In the genomic region with DNA sequence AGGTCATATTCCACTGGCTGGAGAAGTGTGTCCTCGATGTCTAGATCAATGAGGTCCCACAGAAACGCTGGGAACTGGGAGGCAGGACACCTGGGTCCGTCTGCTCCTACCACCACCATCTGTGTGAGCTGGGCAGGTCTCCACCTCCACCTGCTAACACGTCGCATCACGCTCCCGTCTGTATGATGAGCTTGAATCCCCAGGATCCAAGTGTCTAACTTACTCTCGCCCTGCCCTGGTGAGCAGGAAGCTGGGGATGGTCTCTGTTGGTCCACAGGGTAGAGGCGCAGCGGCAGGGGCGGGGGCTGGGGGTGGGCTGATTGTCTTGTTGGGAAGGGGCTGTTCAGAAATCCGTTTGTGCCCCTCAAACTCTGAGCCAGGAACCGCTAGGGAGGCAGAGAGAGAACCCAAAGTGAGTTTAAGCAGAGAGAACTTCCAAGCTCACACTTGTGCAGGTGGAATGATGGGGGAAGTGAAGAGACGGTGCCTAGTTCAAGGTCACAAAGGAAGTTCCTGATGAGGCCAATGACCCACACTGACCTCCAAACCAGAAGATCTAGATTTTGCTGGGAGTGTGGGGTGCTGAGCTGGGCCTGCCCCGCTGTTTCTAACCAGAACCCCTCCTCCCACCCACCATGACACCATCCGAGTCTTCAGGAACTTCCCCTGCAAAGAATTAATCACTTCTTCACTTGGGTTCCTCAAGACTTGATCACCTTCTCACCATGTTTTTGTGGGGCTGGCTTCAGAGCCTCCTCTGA, we compare ENCODE assay signal across 16 cellular contexts. TPM values are rescaled to one million over a fixed set of nuclear protein-coding genes. Genes with fewer than 3 reads are reported as not detected.
A peak's percentile ranks its signal among the peaks of the same experiment; 100 is the strongest.
DNase-seq lines count a peak whose midpoint lies in the region; ATAC-seq and TF ChIP-seq lines count a peak whose summit lies in the region.
"Had no signal": no experiment of that assay in that cellular context is flagged by ENCODE, and none has a peak within 500 bp of the region (broad histone marks: within the 10 kb centered on the region; RNA-seq: fewer than 3 reads in every experiment).

No MANE protein-coding gene starts in this region.

- no peak for ATAC-seq in activated CD8-positive, alpha-beta T cell treated with anti-CD3 and anti-CD28 coated beads, Interleukin-2, amount 10 ng/mL, durations not matched to agents 7 days and 5 days
- ATAC-seq: pancreas had no signal

- H3K4me1 ChIP-seq in liver (ENCODE audit: control insufficient read depth in 4 of 4, insufficient read depth in 4 of 4, low read length in 3 of 4) (peaks cover 0 to 6% (median 0%) of the 10 kb centered on the region in 4 donors), tibial artery (peaks cover 0 to 38% (median 19%) of the 10 kb centered on the region in 4 donors)
- H3K4me1 ChIP-seq: pancreas had no signal

- peaks cover 67% of the 10 kb centered on the region for H3K4me1 Mint-ChIP-seq in activated T-cell treated with anti-CD3 and anti-CD28 coated beads, Interleukin-2, amount 50 U/mL, for 24 hours (ENCODE audit: low read depth)
- peaks cover 68% of the 10 kb centered on the region for H3K4me1 Mint-ChIP-seq in activated CD8-positive, alpha-beta T cell treated with anti-CD3 and anti-CD28 coated beads, Interleukin-2, amount 10 ng/mL, durations not matched to agents 7 days and 5 days (ENCODE audit: low read depth)

- no peak for TF ChIP-seq RAD21 in liver (IDR thresholded peaks at IDR 0.05)

- no peaks in the 10 kb centered on the region for H3K27me3 ChIP-seq in liver (ENCODE audit: control insufficient read depth in 4 of 4, insufficient read depth in 4 of 4, low read length in 3 of 4)
- H3K27me3 ChIP-seq in tibial artery: no peaks in the 10 kb centered on the region
- H3K27me3 ChIP-seq: cardiac muscle cell, gastroesophageal sphincter, MG63, pancreas had no signal

- TF ChIP-seq CTCF in liver (IDR thresholded peaks at IDR 0.05; ENCODE audit: low read depth, low read length, missing input control): no peak
- no peak for TF ChIP-seq CTCF in tibial artery (IDR thresholded peaks at IDR 0.05)

- no peaks in the 10 kb centered on the region for H3K27me3 Mint-ChIP-seq in activated T-cell treated with anti-CD3 and anti-CD28 coated beads, Interleukin-2, amount 50 U/mL, for 24 hours
- no peaks in the 10 kb centered on the region for H3K27me3 Mint-ChIP-seq in activated CD8-positive, alpha-beta T cell treated with anti-CD3 and anti-CD28 coated beads, Interleukin-2, amount 10 ng/mL, durations not matched to agents 7 days and 5 days (ENCODE audit: low read depth)
- H3K27me3 Mint-ChIP-seq: type B pancreatic cell had no signal

- WGBS in liver: 88% methylated on average over 16 of the region's 16 CpGs

- H3K36me3 Mint-ChIP-seq in activated T-cell treated with anti-CD3 and anti-CD28 coated beads, Interleukin-2, amount 50 U/mL, for 24 hours (ENCODE audit: low read depth): peaks cover 90% of the 10 kb centered on the region
- peaks cover 79% of the 10 kb centered on the region for H3K36me3 Mint-ChIP-seq in activated CD8-positive, alpha-beta T cell treated with anti-CD3 and anti-CD28 coated beads, Interleukin-2, amount 10 ng/mL, durations not matched to agents 7 days and 5 days (ENCODE audit: low read depth)

- no peak overlapping the region for H3K9ac ChIP-seq in liver (ENCODE audit: low read depth in 1 of 2, low read length in 2 of 2)

- DNase-seq in activated T-cell treated with anti-CD3 and anti-CD28 coated beads, Interleukin-2, amount 50 U/mL, for 24 hours: no peak
- no peak for DNase-seq in activated T-cell treated with anti-CD3 and anti-CD28 coated beads, Interleukin-2, amount 50 U/mL, for 1 hour
- no peak for DNase-seq in activated CD8-positive, alpha-beta T cell treated with anti-CD3 and anti-CD28 coated beads, Interleukin-2, amount 10 ng/mL, durations not matched to agents 7 days and 5 days
- no peak for DNase-seq in tibial artery
- DNase-seq in NCI-H187 (lab: John Stamatoyannopoulos, UW): no peak
- DNase-seq in GM19240 (ENCODE audit: insufficient read length, low spot score): no peak
- no peak for DNase-seq in UCSD-AML1 (lab: John Stamatoyannopoulos, UW; ENCODE audit: unreplicated experiment)
- DNase-seq: activated CD4-positive, alpha-beta T cell treated with anti-CD3 and anti-CD28 coated beads for 1 hour; activated effector memory CD4-positive, alpha-beta T cell treated with anti-CD3 and anti-CD28 coated beads, Interleukin-2, amount 50 U/mL, for 16 hours; MG63; NCI-H69; pancreas had no signal

- peak overlapping the region; percentile 96 for H3K27ac Mint-ChIP-seq in activated T-cell treated with anti-CD3 and anti-CD28 coated beads, Interleukin-2, amount 50 U/mL, for 24 hours
- peak overlapping the region; percentile 92 for H3K27ac Mint-ChIP-seq in activated CD8-positive, alpha-beta T cell treated with anti-CD3 and anti-CD28 coated beads, Interleukin-2, amount 10 ng/mL, durations not matched to agents 7 days and 5 days
- H3K27ac Mint-ChIP-seq: type B pancreatic cell had no signal

- H3K9me3 ChIP-seq in liver (ENCODE audit: control insufficient read depth in 4 of 4, low read length in 3 of 4): no peaks in the 10 kb centered on the region
- no peaks in the 10 kb centered on the region for H3K9me3 ChIP-seq in tibial artery
- H3K9me3 ChIP-seq: gastroesophageal sphincter, MG63, pancreas had no signal

- CTCF ChIA-PET in activated CD8-positive, alpha-beta T cell treated with anti-CD3 and anti-CD28 coated beads, Interleukin-2, amount 10 ng/mL, durations not matched to agents 7 days and 5 days (lab: Charles Lee): interaction anchor here (1.1 to 6.5 kb wide), 5 partner anchors 11 to 37 kb away, joined by 3 to 42 read pairs (median 4); partner anchors contain the start of gene AKNA

- POLR2A ChIA-PET in activated CD8-positive, alpha-beta T cell treated with anti-CD3 and anti-CD28 coated beads, Interleukin-2, amount 10 ng/mL, durations not matched to agents 7 days and 5 days (lab: Charles Lee): interaction anchor here (1.1 to 1.6 kb wide), 3 partner anchors 17 to 37 kb away, joined by 5 to 7 read pairs (median 5); partner anchors contain the start of gene AKNA

- H3K4me3 ChIP-seq in liver (ENCODE audit: low read depth in 1 of 3, low read length in 3 of 3): no peak overlapping the region
- no peak overlapping the region for H3K4me3 ChIP-seq in tibial artery
- H3K4me3 ChIP-seq: cardiac muscle cell, gastroesophageal sphincter, MG63, pancreas had no signal

- intact Hi-C loops in tibial artery (cut with DNase I; ENCODE audit: low total_unique reads): no loop called here

- no peak overlapping the region for H3K4me3 Mint-ChIP-seq in activated T-cell treated with anti-CD3 and anti-CD28 coated beads, Interleukin-2, amount 50 U/mL, for 24 hours
- H3K4me3 Mint-ChIP-seq in activated CD8-positive, alpha-beta T cell treated with anti-CD3 and anti-CD28 coated beads, Interleukin-2, amount 10 ng/mL, durations not matched to agents 7 days and 5 days: peak overlapping the region; percentile 8
- H3K4me3 Mint-ChIP-seq: type B pancreatic cell had no signal

- H3K27ac ChIP-seq in liver (ENCODE audit: low read depth in 1 of 2, low read length in 2 of 2) (no peak overlapping the region), tibial artery (peak overlapping the region; percentile 72 to 79)
- H3K27ac ChIP-seq: cardiac muscle cell, pancreas had no signal

- no peaks in the 10 kb centered on the region for H3K9me3 Mint-ChIP-seq in activated T-cell treated with anti-CD3 and anti-CD28 coated beads, Interleukin-2, amount 50 U/mL, for 24 hours
- H3K9me3 Mint-ChIP-seq in activated CD8-positive, alpha-beta T cell treated with anti-CD3 and anti-CD28 coated beads, Interleukin-2, amount 10 ng/mL, durations not matched to agents 7 days and 5 days (ENCODE audit: insufficient read depth): no peaks in the 10 kb centered on the region
- H3K9me3 Mint-ChIP-seq: type B pancreatic cell had no signal

- H3K36me3 ChIP-seq in liver (ENCODE audit: control insufficient read depth in 4 of 4, insufficient read depth in 3 of 4, low read depth in 1 of 4, low read length in 3 of 4) (peaks cover 11 to 51% (median 42%) of the 10 kb centered on the region in 4 donors), tibial artery (peaks cover 58 to 97% (median 90%) of the 10 kb centered on the region in 3 donors)
- H3K36me3 ChIP-seq: MG63 had no signal

TF ChIP-seq in liver, 16 proteins besides CTCF, POLR2A, EP300 and RAD21:
- TF ChIP-seq, protein P1, sequence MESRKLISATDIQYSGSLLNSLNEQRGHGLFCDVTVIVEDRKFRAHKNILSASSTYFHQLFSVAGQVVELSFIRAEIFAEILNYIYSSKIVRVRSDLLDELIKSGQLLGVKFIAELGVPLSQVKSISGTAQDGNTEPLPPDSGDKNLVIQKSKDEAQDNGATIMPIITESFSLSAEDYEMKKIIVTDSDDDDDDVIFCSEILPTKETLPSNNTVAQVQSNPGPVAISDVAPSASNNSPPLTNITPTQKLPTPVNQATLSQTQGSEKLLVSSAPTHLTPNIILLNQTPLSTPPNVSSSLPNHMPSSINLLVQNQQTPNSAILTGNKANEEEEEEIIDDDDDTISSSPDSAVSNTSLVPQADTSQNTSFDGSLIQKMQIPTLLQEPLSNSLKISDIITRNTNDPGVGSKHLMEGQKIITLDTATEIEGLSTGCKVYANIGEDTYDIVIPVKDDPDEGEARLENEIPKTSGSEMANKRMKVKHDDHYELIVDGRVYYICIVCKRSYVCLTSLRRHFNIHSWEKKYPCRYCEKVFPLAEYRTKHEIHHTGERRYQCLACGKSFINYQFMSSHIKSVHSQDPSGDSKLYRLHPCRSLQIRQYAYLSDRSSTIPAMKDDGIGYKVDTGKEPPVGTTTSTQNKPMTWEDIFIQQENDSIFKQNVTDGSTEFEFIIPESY (IDR thresholded peaks at IDR 0.05): no peak
- no peak for TF ChIP-seq TAF1 (conservative IDR thresholded peaks at IDR 0.05)
- TF ChIP-seq JUND (IDR thresholded peaks at IDR 0.05): no peak
- TF ChIP-seq NR2F2 (IDR thresholded peaks at IDR 0.05): no peak
- TF ChIP-seq RXRA (IDR thresholded peaks at IDR 0.05): peak; percentile 33 to 63

RNA-seq across cellular contexts. Expression of gene ORM2, which starts 21.1 kb away (rescaled TPM):
- not detected for total RNA-seq in activated CD8-positive, alpha-beta T cell treated with anti-CD3 and anti-CD28 coated beads, Interleukin-2, amount 10 ng/mL, durations not matched to agents 7 days and 5 days
- 1,000 to 10,000 TPM in 1 of 2 donors, 100 to 1,000 TPM in 1; 276 to 4,866 TPM for total RNA-seq in liver
- polyA plus RNA-seq in liver: 1,000 to 10,000 TPM; 5,754 to 7,373 TPM
- total RNA-seq: cardiac muscle cell, gastroesophageal sphincter had no signal
- polyA plus RNA-seq: cardiac muscle cell had no signal

RNA-seq across cellular contexts. Expression of gene ORM1, which starts 27.9 kb away (rescaled TPM):
- not detected for total RNA-seq in activated CD8-positive, alpha-beta T cell treated with anti-CD3 and anti-CD28 coated beads, Interleukin-2, amount 10 ng/mL, durations not matched to agents 7 days and 5 days
- over 10,000 TPM in 1 of 2 donors, 1,000 to 10,000 TPM in 1; 1,297 to 35,782 TPM for total RNA-seq in liver
- over 10,000 TPM; 38,408 to 69,591 TPM for polyA plus RNA-seq in liver
- total RNA-seq: cardiac muscle cell had no signal

RNA-seq across cellular contexts. Expression of gene AKNA, which starts 37.0 kb away (rescaled TPM):
- 100 to 1,000 TPM; 413 to 430 TPM for total RNA-seq in activated CD8-positive, alpha-beta T cell treated with anti-CD3 and anti-CD28 coated beads, Interleukin-2, amount 10 ng/mL, durations not matched to agents 7 days and 5 days
- 10 to 100 TPM in 1 of 2 donors, 1 to 10 TPM in 1; 7.2 to 31.7 TPM for total RNA-seq in liver
- polyA plus RNA-seq in liver: 1 to 10 TPM; 4.2 to 6.6 TPM

Comparison
In these comparisons a context has a peak if more than half of its experiments do, and no peak if none do; other contexts are left out.
1. H3K27ac ChIP-seq: peak in tibial artery (2 of 2); none in liver (0 of 2).
2. RNA of gene ORM2, which starts 21.1 kb away (total RNA-seq): 276 to 4,866 TPM in liver; not detected in activated CD8-positive, alpha-beta T cell treated with anti-CD3 and anti-CD28 coated beads, Interleukin-2, amount 10 ng/mL, durations not matched to agents 7 days and 5 days; every median in the first group is over 100 times any median in the second.
3. RNA of gene ORM1, which starts 27.9 kb away (total RNA-seq): 1,297 to 35,782 TPM in liver; not detected in activated CD8-positive, alpha-beta T cell treated with anti-CD3 and anti-CD28 coated beads, Interleukin-2, amount 10 ng/mL, durations not matched to agents 7 days and 5 days; every median in the first group is over 1,000 times any median in the second.
4. RNA of gene AKNA, which starts 37.0 kb away (total RNA-seq): 413 to 430 TPM in activated CD8-positive, alpha-beta T cell treated with anti-CD3 and anti-CD28 coated beads, Interleukin-2, amount 10 ng/mL, durations not matched to agents 7 days and 5 days; 7.2 to 31.7 TPM in liver; every median in the first group is over 10 times any median in the second.